ENCODE assay signal across 32 cellular contexts in genomic region chr5:50990296-50990924, GRCh38.
"Had no signal": no experiment of that assay in that cellular context is flagged by ENCODE, and none has a peak within 500 bp of the region (broad histone marks: within the 10 kb centered on the region; RNA-seq: fewer than 3 reads in every experiment).

No MANE protein-coding gene starts in this region.

- H3K4me3 Mint-ChIP-seq: activated CD8-positive, alpha-beta T cell treated with anti-CD3 and anti-CD28 coated beads for 36 hours; activated naive CD4-positive, alpha-beta T cell treated with anti-CD3 and anti-CD28 coated beads, Interleukin-2, amount 50 U/mL, for 24 hours; activated naive CD8-positive, alpha-beta T cell treated with anti-CD3 and anti-CD28 coated beads for 36 hours; activated naive CD8-positive, alpha-beta T cell treated with anti-CD3 and anti-CD28 coated beads, Interleukin-2, amount 50 U/mL, for 24 hours; activated T-cell treated with anti-CD3 and anti-CD28 coated beads, Interleukin-2, amount 50 U/mL, for 4 hours; activated T-helper 17 cell treated with anti-CD3 and anti-CD28 coated beads, Interleukin-2, amount 50 U/mL, for 72 hours; effector memory CD8-positive, alpha-beta T cell; T-helper 17 cell; T-helper 2 cell treated with Interferon-gamma antibody and Interleukin-4, amounts not matched to agents 5 μg/mL and 100 μg/mL, for 36 hours had no signal

- H3K9me3 ChIP-seq: adrenal gland, body of pancreas, esophagus squamous epithelium, gastroesophageal sphincter, heart right ventricle had no signal

- H3K9me3 Mint-ChIP-seq: activated CD8-positive, alpha-beta T cell treated with anti-CD3 and anti-CD28 coated beads for 36 hours; activated naive CD4-positive, alpha-beta T cell treated with anti-CD3 and anti-CD28 coated beads, Interleukin-2, amount 50 U/mL, for 24 hours; activated naive CD8-positive, alpha-beta T cell treated with anti-CD3 and anti-CD28 coated beads for 36 hours; activated naive CD8-positive, alpha-beta T cell treated with anti-CD3 and anti-CD28 coated beads, Interleukin-2, amount 50 U/mL, for 24 hours; activated T-cell treated with anti-CD3 and anti-CD28 coated beads, Interleukin-2, amount 50 U/mL, for 4 hours; activated T-helper 17 cell treated with anti-CD3 and anti-CD28 coated beads, Interleukin-2, amount 50 U/mL, for 72 hours; effector memory CD8-positive, alpha-beta T cell; T-helper 2 cell treated with Interferon-gamma antibody and Interleukin-4, amounts not matched to agents 5 μg/mL and 100 μg/mL, for 36 hours had no signal

- H3K4me1 ChIP-seq: adrenal gland, body of pancreas, esophagus squamous epithelium, gastroesophageal sphincter, heart right ventricle had no signal

- H3K27ac ChIP-seq: adrenal gland, body of pancreas, epithelial cell of prostate, esophagus squamous epithelium, gastroesophageal sphincter, heart right ventricle had no signal

- H3K27me3 ChIP-seq: adrenal gland, body of pancreas, esophagus squamous epithelium, gastroesophageal sphincter had no signal

- H3K36me3 Mint-ChIP-seq: activated naive CD4-positive, alpha-beta T cell treated with anti-CD3 and anti-CD28 coated beads, Interleukin-2, amount 50 U/mL, for 24 hours; activated naive CD8-positive, alpha-beta T cell treated with anti-CD3 and anti-CD28 coated beads for 36 hours had no signal

- ATAC-seq: activated CD8-positive, alpha-beta T cell treated with anti-CD3 and anti-CD28 coated beads for 36 hours; activated naive CD8-positive, alpha-beta T cell treated with anti-CD3 and anti-CD28 coated beads, Interleukin-2, amount 50 U/mL, for 24 hours; activated T-cell treated with anti-CD3 and anti-CD28 coated beads, Interleukin-2, amount 50 U/mL, for 4 hours; activated T-helper 17 cell treated with anti-CD3 and anti-CD28 coated beads, Interleukin-2, amount 50 U/mL, for 72 hours; body of pancreas; effector memory CD8-positive, alpha-beta T cell; gastroesophageal sphincter; heart right ventricle; T-helper 17 cell had no signal

- H3K4me1 Mint-ChIP-seq: activated naive CD4-positive, alpha-beta T cell treated with anti-CD3 and anti-CD28 coated beads, Interleukin-2, amount 50 U/mL, for 24 hours; activated naive CD8-positive, alpha-beta T cell treated with anti-CD3 and anti-CD28 coated beads for 36 hours; activated naive CD8-positive, alpha-beta T cell treated with anti-CD3 and anti-CD28 coated beads, Interleukin-2, amount 50 U/mL, for 24 hours; activated T-helper 17 cell treated with anti-CD3 and anti-CD28 coated beads, Interleukin-2, amount 50 U/mL, for 72 hours; T-helper 17 cell had no signal

- DNase-seq: activated CD4-positive, alpha-beta T cell treated with anti-CD3 and anti-CD28 coated beads for 1 hour; activated CD4-positive, alpha-beta T cell treated with anti-CD3 and anti-CD28 coated beads for 48 hours; activated CD4-positive, alpha-beta T cell treated with anti-CD3 and anti-CD28 coated beads, Interleukin-2, amount 50 U/mL, for 1 hour; activated CD4-positive, alpha-beta T cell treated with anti-CD3 and anti-CD28 coated beads, Interleukin-2, amount 50 U/mL, for 48 hours; activated CD8-positive, alpha-beta memory T cell treated with anti-CD3 and anti-CD28 coated beads for 24 hours; activated CD8-positive, alpha-beta T cell treated with anti-CD3 and anti-CD28 coated beads for 36 hours; activated effector memory CD4-positive, alpha-beta T cell treated with Interleukin-2 at 50 U/mL for 16 hours; activated gamma-delta T cell treated with Interleukin-2 at 50 U/mL for 16 hours; activated naive CD4-positive, alpha-beta T cell treated with Interleukin-2 at 50 U/mL for 16 hours; activated naive CD8-positive, alpha-beta T cell treated with anti-CD3 and anti-CD28 coated beads for 36 hours; activated naive CD8-positive, alpha-beta T cell treated with anti-CD3 and anti-CD28 coated beads, Interleukin-2, amount 50 U/mL, for 24 hours; activated T-cell treated with anti-CD3 and anti-CD28 coated beads, Interleukin-2, amount 50 U/mL, for 4 hours; adrenal gland; amygdala; aorta; body of pancreas; caudate nucleus; cortex of kidney; dermis blood vessel endothelial cell; effector CD4-positive, alpha-beta T cell; effector memory CD8-positive, alpha-beta T cell; esophagus squamous epithelium; foreskin melanocyte; heart right ventricle; T-helper 1 cell; T-helper 17 cell; T1000 had no signal

- H3K36me3 ChIP-seq: adrenal gland, esophagus squamous epithelium, gastroesophageal sphincter, heart right ventricle had no signal

- H3K27ac Mint-ChIP-seq: activated CD8-positive, alpha-beta T cell treated with anti-CD3 and anti-CD28 coated beads for 36 hours; activated naive CD4-positive, alpha-beta T cell treated with anti-CD3 and anti-CD28 coated beads, Interleukin-2, amount 50 U/mL, for 24 hours; activated naive CD8-positive, alpha-beta T cell treated with anti-CD3 and anti-CD28 coated beads for 36 hours; activated naive CD8-positive, alpha-beta T cell treated with anti-CD3 and anti-CD28 coated beads, Interleukin-2, amount 50 U/mL, for 24 hours; activated T-helper 17 cell treated with anti-CD3 and anti-CD28 coated beads, Interleukin-2, amount 50 U/mL, for 72 hours; effector memory CD8-positive, alpha-beta T cell; T-helper 17 cell; T-helper 2 cell treated with Interferon-gamma antibody and Interleukin-4, amounts not matched to agents 5 μg/mL and 100 μg/mL, for 36 hours had no signal

- H3K4me3 ChIP-seq: adrenal gland, body of pancreas, esophagus squamous epithelium, gastroesophageal sphincter, heart right ventricle had no signal
